Comparison of ENCODE assay signal across 15 cellular contexts in genomic region chr18:25353080-25353479, GRCh38. TPM values are rescaled to one million over a fixed set of nuclear protein-coding genes. Genes with fewer than 3 reads are reported as not detected.
A peak's percentile ranks its signal among the peaks of the same experiment; 100 is the strongest.
DNase-seq lines count a peak whose midpoint lies in the region; ATAC-seq and TF ChIP-seq lines count a peak whose summit lies in the region.
"Had no signal": no experiment of that assay in that cellular context is flagged by ENCODE, and none has a peak within 500 bp of the region (broad histone marks: within the 10 kb centered on the region; RNA-seq: fewer than 3 reads in every experiment).

No MANE protein-coding gene starts in this region.

- H3K79me2 ChIP-seq in smooth muscle cell (ENCODE audit: low read depth), result peaks cover 12% of the 10 kb centered on the region

- H3K4me2 ChIP-seq in smooth muscle cell, result peak overlapping the region; percentile 84

- POLR2A ChIA-PET in T-cell (lab: Charles Lee), result no interaction called here

- H3K27ac ChIP-seq in iPS-18a (ENCODE audit: low read length), result no peak overlapping the region
- H3K27ac ChIP-seq in smooth muscle cell (ENCODE audit: low read depth), result no peak overlapping the region

- no peaks in the 10 kb centered on the region for H3K36me3 ChIP-seq in iPS-18a (ENCODE audit: control insufficient read depth, low read depth, low read length)
- no peaks in the 10 kb centered on the region for H3K36me3 ChIP-seq in smooth muscle cell (ENCODE audit: low read depth)
- H3K36me3 ChIP-seq: thyroid gland had no signal

- CTCF ChIA-PET in T-cell (lab: Charles Lee), result no interaction called here

- H3K4me3 ChIP-seq in iPS-18a (ENCODE audit: low read length) (peak overlapping the region; percentile 79), smooth muscle cell (peak overlapping the region; percentile 65)
- H3K4me3 ChIP-seq: thyroid gland had no signal

- peaks cover 24% of the 10 kb centered on the region for H3K27me3 ChIP-seq in iPS-18a (ENCODE audit: control insufficient read depth, insufficient read depth, low read length)
- peaks cover 52% of the 10 kb centered on the region for H3K27me3 ChIP-seq in smooth muscle cell (ENCODE audit: low read depth)
- H3K27me3 ChIP-seq: thyroid gland had no signal

- no peak for ATAC-seq in activated T-cell treated with anti-CD3 and anti-CD28 coated beads, Interleukin-2, amount 50 U/mL, for 4 hours
- ATAC-seq in T-cell (replicated peaks in 1 of 4), result no peak
- no peak for ATAC-seq in GM21528 (IDR thresholded peaks at IDR 0.05; ENCODE audit: low FRiP score, unreplicated experiment)
- ATAC-seq in GM18909 (IDR thresholded peaks at IDR 0.05; ENCODE audit: poor library complexity, unreplicated experiment), result no peak

- peak overlapping the region; percentile 26 for H3K4me3 Mint-ChIP-seq in activated T-cell treated with anti-CD3 and anti-CD28 coated beads, Interleukin-2, amount 50 U/mL, for 4 hours
- peak overlapping the region; percentile 6 to 85 (median 55) for H3K4me3 Mint-ChIP-seq in T-cell

- peaks cover 39% of the 10 kb centered on the region for H3K27me3 Mint-ChIP-seq in activated T-cell treated with anti-CD3 and anti-CD28 coated beads, Interleukin-2, amount 50 U/mL, for 4 hours (ENCODE audit: low read depth)
- H3K27me3 Mint-ChIP-seq in T-cell, result peaks cover 17 to 51% of the 10 kb centered on the region in 2 donors

- H3K4me1 ChIP-seq in iPS-18a (ENCODE audit: control insufficient read depth, low read depth, low read length), result peaks cover 8% of the 10 kb centered on the region
- H3K4me1 ChIP-seq in smooth muscle cell (ENCODE audit: low read depth), result peaks cover 5% of the 10 kb centered on the region
- H3K4me1 ChIP-seq: thyroid gland had no signal

- no peaks in the 10 kb centered on the region for H3K36me3 Mint-ChIP-seq in activated T-cell treated with anti-CD3 and anti-CD28 coated beads, Interleukin-2, amount 50 U/mL, for 4 hours (ENCODE audit: insufficient read depth)
- H3K36me3 Mint-ChIP-seq in T-cell, result no peaks in the 10 kb centered on the region

- H3K9me3 ChIP-seq in iPS-18a (ENCODE audit: control insufficient read depth, low read depth, low read length) (no peaks in the 10 kb centered on the region), smooth muscle cell (replicated peaks; ENCODE audit: low read depth) (no peaks in the 10 kb centered on the region)
- H3K9me3 ChIP-seq: thyroid gland had no signal

- no peak overlapping the region for H3K27ac Mint-ChIP-seq in T-cell

- no peak overlapping the region for H2AFZ ChIP-seq in smooth muscle cell (ENCODE audit: low read depth)

- H3K9ac ChIP-seq in iPS-18a (ENCODE audit: low read length) (peak overlapping the region; percentile 7), smooth muscle cell (ENCODE audit: low read depth) (no peak overlapping the region)

- H3K4me1 Mint-ChIP-seq in activated T-cell treated with anti-CD3 and anti-CD28 coated beads, Interleukin-2, amount 50 U/mL, for 4 hours (ENCODE audit: low read depth), result peaks cover 13% of the 10 kb centered on the region
- peaks cover 13 to 20% (median 19%) of the 10 kb centered on the region in 3 donors for H3K4me1 Mint-ChIP-seq in T-cell

- peaks cover 7% of the 10 kb centered on the region for H4K20me1 ChIP-seq in smooth muscle cell (ENCODE audit: low read depth)

- no peak for TF ChIP-seq CTCF in smooth muscle cell (IDR thresholded peaks at IDR 0.05; ENCODE audit: borderline replicate concordance, insufficient read depth, poor library complexity, severe bottlenecking)

- 75% methylated on average over 4 of the region's 4 CpGs for WGBS in smooth muscle cell (ENCODE audit: low lambda C conversion rate)

- no peaks in the 10 kb centered on the region for H3K9me3 Mint-ChIP-seq in activated T-cell treated with anti-CD3 and anti-CD28 coated beads, Interleukin-2, amount 50 U/mL, for 4 hours
- no peaks in the 10 kb centered on the region for H3K9me3 Mint-ChIP-seq in T-cell

- no peak for DNase-seq in activated T-cell treated with anti-CD3 and anti-CD28 coated beads, Interleukin-2, amount 50 U/mL, for 4 hours
- no peak for DNase-seq in activated T-cell treated with anti-CD3 and anti-CD28 coated beads, Interleukin-2, amount 50 U/mL, for 48 hours
- DNase-seq in T-cell, result no peak
- DNase-seq in smooth muscle cell (lab: John Stamatoyannopoulos, UW; ENCODE audit: unreplicated experiment), result no peak
- no peak for DNase-seq in iPS-NIHi11 (ENCODE audit: low spot score)
- DNase-seq: activated CD8-positive, alpha-beta memory T cell treated with anti-CD3 and anti-CD28 coated beads, Interleukin-2, amount 50 U/mL, for 4 hours; aorta; hypothalamus; NCI-H1105; SHP77 had no signal

- H3F3A ChIP-seq in smooth muscle cell (ENCODE audit: low read depth), result peaks cover 9% of the 10 kb centered on the region

RNA-seq across cellular contexts. Expression of gene ZNF521, which starts 1.1 kb away (rescaled TPM):
- under 1 TPM; 0.15 to 0.33 (median 0.16) TPM for total RNA-seq in activated T-cell treated with anti-CD3 and anti-CD28 coated beads, Interleukin-2, amount 50 U/mL, for 4 hours
- total RNA-seq in T-cell, result 1 to 10 TPM in 3 of 5 donors, under 1 TPM in 2; 0.30 to 2.3 (median 1.4) TPM
- 36.4 and 43.8 TPM in 2 replicates for total RNA-seq in smooth muscle cell
- 19.9 and 21.8 TPM in 2 replicates for polyA plus RNA-seq in smooth muscle cell
- total RNA-seq: A673 had no signal

Comparison
In these comparisons a context has a peak if more than half of its experiments do, and no peak if none do; other contexts are left out.
1. RNA of gene ZNF521, which starts 1.1 kb away (total RNA-seq): 36.4 to 43.8 TPM in smooth muscle cell; 0.30 to 2.3 TPM in T-cell and 0.15 to 0.33 TPM in activated T-cell treated with anti-CD3 and anti-CD28 coated beads, Interleukin-2, amount 50 U/mL, for 4 hours; every median in the first group is over 10 times any median in the second.